ENCODE assay signal across 8 cellular contexts in the genomic region with DNA sequence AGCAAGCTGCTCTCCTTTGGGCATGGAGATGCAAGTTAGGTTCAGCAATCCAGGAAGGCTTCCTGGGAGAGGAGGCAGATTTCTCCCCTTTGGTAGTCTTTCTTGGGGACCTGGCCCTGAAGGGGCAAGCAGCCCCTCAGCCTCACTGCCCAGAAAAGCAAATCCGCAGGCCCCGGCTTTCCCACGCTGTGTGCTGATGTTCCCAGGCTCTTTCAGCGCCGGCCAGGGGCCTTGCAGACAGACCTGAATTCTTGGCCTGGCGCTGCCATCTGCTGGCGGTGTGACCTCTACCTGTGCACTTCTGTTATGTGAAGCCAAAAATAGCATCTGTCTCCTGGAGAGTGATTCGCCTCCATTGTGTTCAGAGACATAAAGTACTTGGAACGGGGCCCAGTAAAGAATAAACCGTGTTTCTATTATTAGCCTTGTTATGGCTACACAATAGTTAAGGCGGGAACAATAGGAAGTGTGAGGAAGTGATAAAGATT.
A peak's percentile ranks its signal among the peaks of the same experiment; 100 is the strongest.
DNase-seq lines count a peak whose midpoint lies in the region; ATAC-seq and TF ChIP-seq lines count a peak whose summit lies in the region.

No MANE protein-coding gene starts in this region.

- POLR2A ChIA-PET in HEK293T (lab: Yijun Ruan, JAX): no interaction called here

- H3K4me1 ChIP-seq in skeletal muscle tissue (ENCODE audit: control insufficient read depth in 3 of 3, insufficient read depth in 3 of 3, low read length in 3 of 3): peaks cover 7 to 19% (median 8%) of the 10 kb centered on the region in 3 donors

- peak overlapping the region; percentile 57 for H3K27ac ChIP-seq in skeletal muscle tissue (ENCODE audit: low read depth, low read length)

- H3K9ac ChIP-seq in skeletal muscle tissue (ENCODE audit: low read depth in 1 of 3, low read length in 3 of 3): no peak overlapping the region

- H3K4me3 ChIP-seq in astrocyte of the cerebellum (ENCODE audit: low read depth, low read length) (no peak overlapping the region), skeletal muscle tissue (ENCODE audit: low read length in 3 of 3) (no peak overlapping the region)

- ATAC-seq in GM21423 (IDR thresholded peaks at IDR 0.05; ENCODE audit: unreplicated experiment) (no peak), HG03039 (IDR thresholded peaks at IDR 0.05; ENCODE audit: unreplicated experiment) (no peak)

- DNase-seq in Ammon's horn (ENCODE audit: low spot score) (peak; percentile 64), HEK293T (ENCODE audit: extremely low spot score) (peak; percentile 67), NCI-H510A treated with DMSO at 0.1 percent for 48 hours (lab: John Stamatoyannopoulos, UW) (peak; percentile 89), astrocyte of the cerebellum (ENCODE audit: low read depth) (peak; percentile 92), iPS DF 4.7 (ENCODE audit: extremely low read depth, low spot score) (peak; percentile 46)

- in situ Hi-C loops in astrocyte of the cerebellum (cut with HindIII; ENCODE audit: low sequenced_read_pairs): no loop called here

- CTCF ChIA-PET in HEK293T (lab: Yijun Ruan, JAX): no interaction called here

- H3K27me3 ChIP-seq in skeletal muscle tissue (ENCODE audit: control insufficient read depth in 3 of 3, insufficient read depth in 3 of 3, low read length in 3 of 3): peaks cover 6 to 29% (median 23%) of the 10 kb centered on the region in 3 donors

- H3K36me3 ChIP-seq in skeletal muscle tissue (ENCODE audit: control insufficient read depth in 3 of 3, insufficient read depth in 3 of 3, low read length in 3 of 3): no peaks in the 10 kb centered on the region

- H3K9me3 ChIP-seq in skeletal muscle tissue (ENCODE audit: control insufficient read depth in 3 of 3, low read length in 3 of 3): no peaks in the 10 kb centered on the region

- TF ChIP-seq CTCF in astrocyte of the cerebellum (IDR thresholded peaks at IDR 0.05; ENCODE audit: low read depth, low read length, missing control alignments): peak; percentile 62

TF ChIP-seq in HEK293T, 16 proteins besides CTCF, POLR2A, EP300 and RAD21:
- TF ChIP-seq LEF1 (IDR thresholded peaks at IDR 0.05; ENCODE audit: borderline replicate concordance): no peak
- TF ChIP-seq NFRKB (IDR thresholded peaks at IDR 0.05): no peak
- no peak for TF ChIP-seq TARDBP (IDR thresholded peaks at IDR 0.05)
- no peak for TF ChIP-seq BHLHE40 (IDR thresholded peaks at IDR 0.05; ENCODE audit: borderline replicate concordance)
- TF ChIP-seq FOXM1 (IDR thresholded peaks at IDR 0.05; ENCODE audit: borderline replicate concordance): no peak
- no peak for TF ChIP-seq FOXK2 (IDR thresholded peaks at IDR 0.05)
